1 cellular context compared by ENCODE assay signal in genomic region chr16:12157510-12158093, GRCh38.
TF ChIP-seq lines count a peak whose summit lies in the region.

No MANE protein-coding gene starts in this region.

TF ChIP-seq in HepG2, 621 proteins besides CTCF, POLR2A, EP300 and RAD21 (continued from another document):
- TF ChIP-seq THAP9 (CRISPR knock-in tag; IDR thresholded peaks at IDR 0.05; ENCODE audit: borderline replicate concordance) (no peak), FOXJ3 (CRISPR knock-in tag; IDR thresholded peaks at IDR 0.05; ENCODE audit: borderline replicate concordance) (no peak), ZNF704 (CRISPR knock-in tag; IDR thresholded peaks at IDR 0.05; ENCODE audit: borderline replicate concordance) (no peak), TEAD3 (CRISPR knock-in tag; optimal IDR thresholded peaks at IDR 0.05; ENCODE audit: borderline replicate concordance) (peak; percentile 11), ZMYM3 (CRISPR knock-in tag; IDR thresholded peaks at IDR 0.05) (peak; percentile 42; the same call in 1 of the 2 replicates), ZNF883 (CRISPR knock-in tag; IDR thresholded peaks at IDR 0.05; ENCODE audit: not compliant biosample characterization) (no peak)
